ENCODE assay signal across 14 cellular contexts in the genomic region with DNA sequence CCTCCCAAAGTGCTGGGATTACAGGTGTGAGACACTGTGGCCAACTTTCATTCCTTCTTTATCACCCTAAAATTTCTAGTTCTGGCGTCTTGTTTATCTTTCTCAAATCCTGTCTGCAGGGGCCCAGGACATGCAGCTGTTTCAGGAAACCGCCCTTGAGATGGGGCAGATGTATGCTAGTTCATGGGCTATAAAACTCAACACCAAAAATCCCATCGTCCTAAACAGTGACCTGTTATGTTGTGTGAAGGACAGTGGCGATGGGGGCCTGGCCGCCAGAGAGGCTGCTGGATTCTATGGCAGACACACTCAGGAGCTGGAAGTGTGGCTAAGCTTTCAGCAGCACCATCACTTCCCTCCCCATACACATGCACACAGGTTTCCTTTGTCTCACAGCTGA.
"Had no signal": no experiment of that assay in that cellular context is flagged by ENCODE, and none has a peak within 500 bp of the region (broad histone marks: within the 10 kb centered on the region; RNA-seq: fewer than 3 reads in every experiment).

No MANE protein-coding gene starts in this region.

- H3K36me3 ChIP-seq: breast epithelium, colonic mucosa had no signal

- ATAC-seq: activated naive CD4-positive, alpha-beta T cell treated with anti-CD3 and anti-CD28 coated beads, Interleukin-2, amount 50 U/mL, for 72 hours; gastroesophageal sphincter; sciatic nerve; stimulated activated naive CD8-positive, alpha-beta T cell treated with anti-CD3 and anti-CD28 coated beads, Interleukin-15, Interleukin-2, amounts not matched to agents 100 U/mL and 50 U/mL, for 24 hours had no signal

- DNase-seq: colonic mucosa; effector CD4-positive, alpha-beta T cell; hippocampal formation; midbrain; SK-N-SH; stimulated activated CD4-positive, alpha-beta T cell treated with anti-CD3 and anti-CD28 coated beads, Interleukin-2, amount 100 ng/mL, for 24 hours; stimulated activated naive CD8-positive, alpha-beta T cell treated with anti-CD3 and anti-CD28 coated beads, Interleukin-15, Interleukin-2, amounts not matched to agents 100 U/mL and 50 U/mL, for 24 hours had no signal

- H3K9me3 Mint-ChIP-seq: activated naive CD4-positive, alpha-beta T cell treated with anti-CD3 and anti-CD28 coated beads, Interleukin-2, amount 50 U/mL, for 72 hours; T-helper 1 cell treated with Interleukin-12 subunit alpha and Interleukin-12 subunit beta and Interleukin-4 antibody, amounts not matched to agents 30 μg/mL and 1 μg/mL, for 36 hours had no signal

- H3K27ac ChIP-seq: colonic mucosa had no signal

- H3K4me3 Mint-ChIP-seq: T-helper 1 cell treated with Interleukin-12 subunit alpha and Interleukin-12 subunit beta and Interleukin-4 antibody, amounts not matched to agents 30 μg/mL and 1 μg/mL, for 36 hours had no signal

- H3K4me3 ChIP-seq: breast epithelium, colonic mucosa, gastroesophageal sphincter, lung had no signal

- H3K27ac Mint-ChIP-seq: activated naive CD4-positive, alpha-beta T cell treated with anti-CD3 and anti-CD28 coated beads, Interleukin-2, amount 50 U/mL, for 72 hours; progenitor cell of endocrine pancreas; T-helper 1 cell treated with Interleukin-12 subunit alpha and Interleukin-12 subunit beta and Interleukin-4 antibody, amounts not matched to agents 30 μg/mL and 1 μg/mL, for 36 hours had no signal

- H3K27me3 ChIP-seq: breast epithelium, colonic mucosa, gastroesophageal sphincter had no signal

- H3K27me3 Mint-ChIP-seq: progenitor cell of endocrine pancreas had no signal

- H3K9me3 ChIP-seq: breast epithelium, colonic mucosa, gastroesophageal sphincter, SK-N-SH had no signal
